23 cellular contexts compared by ENCODE assay signal in the genomic region with DNA sequence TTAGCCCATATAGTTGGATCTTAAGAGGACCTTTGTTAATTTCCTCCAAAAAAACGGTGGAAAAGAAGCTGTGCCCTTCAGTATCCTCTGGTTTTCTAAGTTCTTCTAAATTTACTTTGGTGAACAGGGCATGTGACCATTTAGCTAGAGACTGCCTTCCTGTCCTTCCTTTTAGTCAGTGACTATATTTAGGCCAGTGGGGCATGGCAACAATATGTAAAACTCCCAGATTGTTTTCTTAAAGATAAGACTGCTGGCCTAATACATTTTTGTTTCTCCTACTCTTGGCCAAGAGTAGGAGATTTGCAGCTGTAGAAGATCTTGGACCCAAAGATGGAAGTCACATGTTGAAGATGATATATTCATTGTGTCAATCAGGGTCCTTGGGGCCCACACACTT.
A peak's percentile ranks its signal among the peaks of the same experiment; 100 is the strongest.
DNase-seq lines count a peak whose midpoint lies in the region; ATAC-seq, FAIRE-seq and TF ChIP-seq lines count a peak whose summit lies in the region.
"Had no signal": no experiment of that assay in that cellular context is flagged by ENCODE, and none has a peak within 500 bp of the region (broad histone marks: within the 10 kb centered on the region; RNA-seq: fewer than 3 reads in every experiment).

No MANE protein-coding gene starts in this region.

- no peaks in the 10 kb centered on the region for H3K36me3 Mint-ChIP-seq in astrocyte (ENCODE audit: low read depth, unreplicated experiment)
- H3K36me3 Mint-ChIP-seq in stimulated activated naive B cell treated with anti-CD40 and anti-IgM and Interleukin-4, amounts not matched to agents 10 μg/mL and 1 μg/mL and 100 μg/mL, for 72 hours: peaks cover 0 to 3% of the 10 kb centered on the region in 2 donors
- H3K36me3 Mint-ChIP-seq: CD8-positive, alpha-beta T cell had no signal

- peaks cover 2% of the 10 kb centered on the region for H3K4me1 Mint-ChIP-seq in astrocyte (ENCODE audit: low read depth, unreplicated experiment)
- no peaks in the 10 kb centered on the region for H3K4me1 Mint-ChIP-seq in stimulated activated naive B cell treated with anti-CD40 and anti-IgM and Interleukin-4, amounts not matched to agents 10 μg/mL and 1 μg/mL and 100 μg/mL, for 72 hours

- H3K27ac Mint-ChIP-seq in astrocyte (ENCODE audit: unreplicated experiment): no peak overlapping the region
- H3K27ac Mint-ChIP-seq in stimulated activated naive B cell treated with anti-CD40 and anti-IgM and Interleukin-4, amounts not matched to agents 10 μg/mL and 1 μg/mL and 100 μg/mL, for 72 hours: no peak overlapping the region
- H3K27ac Mint-ChIP-seq: CD8-positive, alpha-beta T cell had no signal

- no peaks in the 10 kb centered on the region for H3K27me3 Mint-ChIP-seq in astrocyte (ENCODE audit: low read depth, unreplicated experiment)
- H3K27me3 Mint-ChIP-seq in stimulated activated naive B cell treated with anti-CD40 and anti-IgM and Interleukin-4, amounts not matched to agents 10 μg/mL and 1 μg/mL and 100 μg/mL, for 72 hours: peaks cover 11 to 27% of the 10 kb centered on the region in 2 donors

- ATAC-seq in thoracic aorta (ENCODE audit: insufficient number of reproducible peaks, low FRiP score, low read depth) (peak; percentile 99), GM21381 (IDR thresholded peaks at IDR 0.05; ENCODE audit: unreplicated experiment) (no peak), GM19467 (IDR thresholded peaks at IDR 0.05; ENCODE audit: unreplicated experiment) (no peak)
- ATAC-seq in stimulated activated naive B cell treated with anti-CD40 and anti-IgM and Interleukin-4, amounts not matched to agents 10 μg/mL and 1 μg/mL and 100 μg/mL, for 72 hours (replicated peaks): no peak
- ATAC-seq: CD8-positive, alpha-beta T cell; HepG2 had no signal

- no peak overlapping the region for H3K4me2 ChIP-seq in astrocyte (ENCODE audit: low read length)

- FAIRE-seq in astrocyte (lab: Jason Lieb, UNC): no peak
- FAIRE-seq: D721Med, GM12892, HepG2 had no signal

- H3K27me3 ChIP-seq in astrocyte (ENCODE audit: insufficient read depth, low read length): no peaks in the 10 kb centered on the region
- H3K27me3 ChIP-seq in thoracic aorta (replicated peaks; ENCODE audit: insufficient read depth): no peaks in the 10 kb centered on the region
- H3K27me3 ChIP-seq: BE2C, MG63 had no signal

- no peak overlapping the region for H3K4me3 Mint-ChIP-seq in astrocyte (ENCODE audit: unreplicated experiment)
- no peak overlapping the region for H3K4me3 Mint-ChIP-seq in stimulated activated naive B cell treated with anti-CD40 and anti-IgM and Interleukin-4, amounts not matched to agents 10 μg/mL and 1 μg/mL and 100 μg/mL, for 72 hours
- H3K4me3 Mint-ChIP-seq: CD8-positive, alpha-beta T cell had no signal

- H3K4me3 ChIP-seq in astrocyte (ENCODE audit: insufficient read depth, low read depth, low read length) (no peak overlapping the region), thoracic aorta (no peak overlapping the region)
- H3K4me3 ChIP-seq: MG63 had no signal

- H3K27ac ChIP-seq in astrocyte (ENCODE audit: low read depth, low read length) (no peak overlapping the region), thoracic aorta (peak overlapping the region; percentile 32 to 64)
- H3K27ac ChIP-seq: RWPE1 had no signal

- H3K79me2 ChIP-seq in astrocyte (ENCODE audit: insufficient read depth, low read length): no peaks in the 10 kb centered on the region

- H3K36me3 ChIP-seq in astrocyte (ENCODE audit: insufficient read depth, low read length) (no peaks in the 10 kb centered on the region), thoracic aorta (no peaks in the 10 kb centered on the region)
- H3K36me3 ChIP-seq: BE2C, MG63 had no signal

- TF ChIP-seq CTCF in astrocyte (IDR thresholded peaks at IDR 0.05; ENCODE audit: insufficient read depth, low read depth, low read length): no peak
- TF ChIP-seq CTCF in thoracic aorta (IDR thresholded peaks at IDR 0.05): no peak

- no peak overlapping the region for H2AFZ ChIP-seq in astrocyte (ENCODE audit: low read depth, low read length)

- no peak overlapping the region for H3K9ac ChIP-seq in astrocyte (ENCODE audit: low read length)

- H3K4me1 ChIP-seq in astrocyte (ENCODE audit: insufficient read depth, low read length) (no peaks in the 10 kb centered on the region), thoracic aorta (ENCODE audit: control insufficient read depth in 1 of 2, low read depth in 2 of 2) (peaks cover 25 to 40% of the 10 kb centered on the region in 2 donors)
- H3K4me1 ChIP-seq: BE2C had no signal

- no peaks in the 10 kb centered on the region for H3K9me3 ChIP-seq in astrocyte (ENCODE audit: insufficient read depth, low read depth, low read length)
- no peaks in the 10 kb centered on the region for H3K9me3 ChIP-seq in thoracic aorta
- H3K9me3 ChIP-seq: BE2C, MG63 had no signal

- DNase-seq in astrocyte (ENCODE audit: low read depth): peak; percentile 23
- peak; percentile 42 for DNase-seq in dedifferentiated amniotic fluid mesenchymal stem cell (ENCODE audit: extremely low spot score)
- peak; percentile 20 for DNase-seq in iris pigment epithelial cell (ENCODE audit: low read depth)
- no peak for DNase-seq in thoracic aorta (ENCODE audit: low spot score)
- DNase-seq in NK-92 treated with Interleukin-12 subunit alpha and Interleukin-12 subunit beta, amount 100 ng/mL, for 24 hours (lab: John Stamatoyannopoulos, UW): no peak
- no peak for DNase-seq in stimulated activated naive B cell treated with anti-CD40 and anti-IgM and Interleukin-4, amounts not matched to agents 10 μg/mL and 1 μg/mL and 100 μg/mL, for 72 hours
- DNase-seq: BE2C; CD8-positive, alpha-beta T cell; DMS79 treated with DMSO at 0.1 percent for 48 hours; GDM1; GOT3; MG63; NCI-H1417; NCI-H2029 treated with DMSO at 0.1 percent for 48 hours; NCI-H226; NCI-H526; OCI-M1 had no signal

- no peaks in the 10 kb centered on the region for H4K20me1 ChIP-seq in astrocyte (ENCODE audit: insufficient read depth, low read length)

- no peaks in the 10 kb centered on the region for H3K9me3 Mint-ChIP-seq in astrocyte (ENCODE audit: unreplicated experiment)
- H3K9me3 Mint-ChIP-seq in stimulated activated naive B cell treated with anti-CD40 and anti-IgM and Interleukin-4, amounts not matched to agents 10 μg/mL and 1 μg/mL and 100 μg/mL, for 72 hours: peaks cover 0 to 3% of the 10 kb centered on the region in 2 donors
- H3K9me3 Mint-ChIP-seq: CD8-positive, alpha-beta T cell had no signal

Comparison
In these comparisons a context has a peak if more than half of its experiments do, and no peak if none do; other contexts are left out.
1. DNase-seq: peak in astrocyte (single experiment), dedifferentiated amniotic fluid mesenchymal stem cell (single experiment) and iris pigment epithelial cell (single experiment); none in thoracic aorta (single experiment), NK-92 treated with Interleukin-12 subunit alpha and Interleukin-12 subunit beta, amount 100 ng/mL, for 24 hours (single experiment) and stimulated activated naive B cell treated with anti-CD40 and anti-IgM and Interleukin-4, amounts not matched to agents 10 μg/mL and 1 μg/mL and 100 μg/mL, for 72 hours (single experiment).